24 cellular contexts compared by ENCODE assay signal in genomic region chr1:248897412-248898337, GRCh38.
"Had no signal": no experiment of that assay in that cellular context is flagged by ENCODE, and none has a peak within 500 bp of the region (broad histone marks: within the 10 kb centered on the region; RNA-seq: fewer than 3 reads in every experiment).

No MANE protein-coding gene starts in this region.

- H3K36me3 ChIP-seq: brain microvascular endothelial cell, neutrophil, pancreas, sigmoid colon, upper lobe of right lung had no signal

- H3K4me1 Mint-ChIP-seq: activated naive CD8-positive, alpha-beta T cell treated with anti-CD3 and anti-CD28 coated beads, Interleukin-2, amount 50 U/mL, for 24 hours; stimulated activated effector memory CD8-positive, alpha-beta T cell treated with anti-CD3 and anti-CD28 coated beads, Interleukin-12 subunit alpha, Interleukin-12 subunit beta, amount 100 ng/mL, for 72 hours had no signal

- H3K36me3 Mint-ChIP-seq: activated naive CD4-positive, alpha-beta T cell treated with anti-CD3 and anti-CD28 coated beads, Interleukin-2, amount 10 ng/mL, durations not matched to agents 7 days and 5 days; memory B cell; naive thymus-derived CD4-positive, alpha-beta T cell; stimulated activated effector memory CD8-positive, alpha-beta T cell treated with anti-CD3 and anti-CD28 coated beads, Interleukin-12 subunit alpha, Interleukin-12 subunit beta, amount 100 ng/mL, for 72 hours had no signal

- H3K27ac ChIP-seq: brain microvascular endothelial cell, coronary artery, neutrophil, pancreas, sigmoid colon, testis, upper lobe of right lung, VCaP had no signal

- ATAC-seq: activated naive CD8-positive, alpha-beta T cell treated with anti-CD3 and anti-CD28 coated beads, Interleukin-2, amount 50 U/mL, for 24 hours; left ventricle myocardium superior; naive thymus-derived CD4-positive, alpha-beta T cell; pancreas; stimulated activated effector memory CD8-positive, alpha-beta T cell treated with anti-CD3 and anti-CD28 coated beads, Interleukin-12 subunit alpha, Interleukin-12 subunit beta, amount 100 ng/mL, for 72 hours; upper lobe of right lung had no signal

- H3K4me3 ChIP-seq: coronary artery, pancreas, sigmoid colon, testis, upper lobe of right lung had no signal

- H3K27me3 ChIP-seq: neutrophil, sigmoid colon, testis had no signal

- H3K4me3 Mint-ChIP-seq: activated naive CD4-positive, alpha-beta T cell treated with anti-CD3 and anti-CD28 coated beads, Interleukin-2, amount 10 ng/mL, durations not matched to agents 7 days and 5 days; activated naive CD8-positive, alpha-beta T cell treated with anti-CD3 and anti-CD28 coated beads, Interleukin-2, amount 50 U/mL, for 24 hours; memory B cell; naive thymus-derived CD4-positive, alpha-beta T cell; stimulated activated effector memory CD8-positive, alpha-beta T cell treated with anti-CD3 and anti-CD28 coated beads, Interleukin-12 subunit alpha, Interleukin-12 subunit beta, amount 100 ng/mL, for 72 hours; T-helper 1 cell treated with Interleukin-12 subunit alpha and Interleukin-12 subunit beta and Interleukin-4 antibody, amounts not matched to agents 30 μg/mL and 1 μg/mL, for 36 hours had no signal

- H3K4me1 ChIP-seq: pancreas, sigmoid colon, testis, upper lobe of right lung had no signal

- H3K9me3 Mint-ChIP-seq: activated naive CD4-positive, alpha-beta T cell treated with anti-CD3 and anti-CD28 coated beads, Interleukin-2, amount 10 ng/mL, durations not matched to agents 7 days and 5 days; activated naive CD8-positive, alpha-beta T cell treated with anti-CD3 and anti-CD28 coated beads, Interleukin-2, amount 50 U/mL, for 24 hours; memory B cell; naive thymus-derived CD4-positive, alpha-beta T cell; stimulated activated effector memory CD8-positive, alpha-beta T cell treated with anti-CD3 and anti-CD28 coated beads, Interleukin-12 subunit alpha, Interleukin-12 subunit beta, amount 100 ng/mL, for 72 hours; T-helper 1 cell treated with Interleukin-12 subunit alpha and Interleukin-12 subunit beta and Interleukin-4 antibody, amounts not matched to agents 30 μg/mL and 1 μg/mL, for 36 hours had no signal

- DNase-seq: activated CD4-positive, alpha-beta T cell treated with anti-CD3 and anti-CD28 coated beads for 1 hour; activated CD8-positive, alpha-beta memory T cell treated with anti-CD3 and anti-CD28 coated beads for 24 hours; activated CD8-positive, alpha-beta memory T cell treated with anti-CD3 and anti-CD28 coated beads, Interleukin-2, amount 50 U/mL, for 48 hours; activated effector memory CD4-positive, alpha-beta T cell treated with Interleukin-2 at 50 U/mL for 16 hours; activated naive CD4-positive, alpha-beta T cell treated with anti-CD3 and anti-CD28 coated beads, Interleukin-2, amount 10 ng/mL, durations not matched to agents 7 days and 5 days; activated naive CD8-positive, alpha-beta T cell treated with anti-CD3 and anti-CD28 coated beads, Interleukin-2, amount 50 U/mL, for 24 hours; activated T-cell treated with anti-CD3 and anti-CD28 coated beads, Interleukin-2, amount 50 U/mL, for 48 hours; aorta; brain microvascular endothelial cell; effector CD4-positive, alpha-beta T cell; glutamatergic neuron; left ventricle myocardium superior; naive thymus-derived CD4-positive, alpha-beta T cell; pancreas; sigmoid colon; stimulated activated CD4-positive, alpha-beta T cell treated with anti-CD3 and anti-CD28 coated beads, Interleukin-4, amount 100 ng/mL, for 24 hours; testis; upper lobe of right lung had no signal

- H3K27ac Mint-ChIP-seq: activated naive CD4-positive, alpha-beta T cell treated with anti-CD3 and anti-CD28 coated beads, Interleukin-2, amount 10 ng/mL, durations not matched to agents 7 days and 5 days; activated naive CD8-positive, alpha-beta T cell treated with anti-CD3 and anti-CD28 coated beads, Interleukin-2, amount 50 U/mL, for 24 hours; memory B cell; stimulated activated effector memory CD8-positive, alpha-beta T cell treated with anti-CD3 and anti-CD28 coated beads, Interleukin-12 subunit alpha, Interleukin-12 subunit beta, amount 100 ng/mL, for 72 hours; T-helper 1 cell treated with Interleukin-12 subunit alpha and Interleukin-12 subunit beta and Interleukin-4 antibody, amounts not matched to agents 30 μg/mL and 1 μg/mL, for 36 hours had no signal

- H3K9me3 ChIP-seq: neutrophil, pancreas, sigmoid colon, testis, upper lobe of right lung had no signal
